In the genomic region with DNA sequence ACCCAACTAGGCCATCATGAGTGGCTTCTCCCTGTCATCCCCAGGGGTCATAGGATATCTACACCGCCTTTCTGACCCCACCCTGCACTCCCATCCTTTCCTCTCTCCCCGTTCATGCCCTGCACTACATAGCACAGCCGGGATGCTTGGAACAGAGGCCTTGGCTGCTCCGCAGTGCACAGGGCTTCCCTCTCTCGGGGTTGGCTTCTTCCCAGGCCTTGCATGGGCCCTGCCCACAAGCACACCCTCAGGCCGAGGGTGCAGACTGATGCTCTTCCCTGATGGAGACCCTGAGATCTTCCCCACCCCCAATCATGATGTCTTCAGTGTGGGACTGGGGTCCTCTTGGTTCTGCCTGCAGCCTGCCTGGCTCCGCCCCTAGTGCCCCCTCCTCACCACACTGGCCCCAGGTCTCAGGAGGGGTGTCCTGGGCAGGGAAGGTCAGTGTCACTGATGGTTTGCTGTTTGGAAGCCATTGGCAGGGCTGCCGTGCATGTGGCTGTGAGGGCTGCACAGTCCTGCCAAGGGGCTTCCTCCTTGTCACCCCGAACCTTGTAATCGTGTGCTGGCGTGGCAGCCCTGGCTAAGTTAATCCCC, we compare ENCODE assay signal across 9 cellular contexts. TPM values are rescaled to one million over a fixed set of nuclear protein-coding genes. Genes with fewer than 3 reads are reported as not detected.
DNase-seq lines count a peak whose midpoint lies in the region; TF ChIP-seq lines count a peak whose summit lies in the region.
"Had no signal": no experiment of that assay in that cellular context is flagged by ENCODE, and none has a peak within 500 bp of the region (broad histone marks: within the 10 kb centered on the region; RNA-seq: fewer than 3 reads in every experiment).

No MANE protein-coding gene starts in this region.

- TF ChIP-seq POLR2A in uterus (IDR thresholded peaks at IDR 0.05), result no peak

- peak overlapping the region; percentile 23 for H2BK120ac ChIP-seq in trophoblast cell (ENCODE audit: insufficient read depth, low read length, poor library complexity)

- peak overlapping the region; percentile 90 for H3K14ac ChIP-seq in trophoblast cell (ENCODE audit: low read length)

- H3K9me3 ChIP-seq in ascending aorta (no peaks in the 10 kb centered on the region), trophoblast cell (ENCODE audit: insufficient read depth, low read depth, low read length) (no peaks in the 10 kb centered on the region), uterus (no peaks in the 10 kb centered on the region)

- no peak overlapping the region for H3K23ac ChIP-seq in trophoblast cell (ENCODE audit: low read length)

- H3K4me3 ChIP-seq in ascending aorta (peak overlapping the region in 1 of 2 donors; percentile 3), fibroblast of the aortic adventitia (ENCODE audit: low read depth, low read length) (no peak overlapping the region), trophoblast cell (ENCODE audit: low read depth, low read length) (no peak overlapping the region), uterus (no peak overlapping the region)

- DNase-seq in ascending aorta (ENCODE audit: low spot score in 2 of 2) (no peak), fibroblast of the aortic adventitia (ENCODE audit: low read depth) (peak; percentile 69), trophoblast cell (no peak), uterus (peak in 1 of 2 donors; percentile 62), GM19238 (ENCODE audit: insufficient read length, low spot score) (no peak)
- DNase-seq in activated CD4-positive, CD25-positive, alpha-beta regulatory T cell treated with anti-CD3 and anti-CD28 coated beads, Interleukin-2, amount 50 U/mL, for 72 hours, result no peak
- no peak for DNase-seq in effector CD4-positive, alpha-beta T cell
- DNase-seq: activated CD4-positive, alpha-beta memory T cell treated with anti-CD3 and anti-CD28 coated beads for 36 hours; DMS53 had no signal

- H3K4ac ChIP-seq in trophoblast cell (ENCODE audit: low read depth, low read length), result no peak overlapping the region

- WGBS in trophoblast cell (ENCODE audit: extremely low coverage, insufficient coverage, insufficient read length), result no CpG with 5 or more reads among the region's 11 CpGs

- no peak for TF ChIP-seq CTCF in ascending aorta (IDR thresholded peaks at IDR 0.05)
- TF ChIP-seq CTCF in fibroblast of the aortic adventitia (IDR thresholded peaks at IDR 0.05; ENCODE audit: insufficient read depth, low read length), result no peak
- TF ChIP-seq CTCF in uterus (IDR thresholded peaks at IDR 0.05), result no peak

- H3K79me2 ChIP-seq in trophoblast cell (ENCODE audit: control insufficient read depth, insufficient read depth, low read length, poor library complexity), result peaks cover 3% of the 10 kb centered on the region

- intact Hi-C loops in ascending aorta (cut with DNase I), result loop anchor here (2.0 kb wide), 1 partner anchor 63 kb away; the partner anchor contains the start of gene ATP6V0A1
- intact Hi-C loops in uterus (cut with DNase I; ENCODE audit: low total_unique reads), result no loop called here

- no peak overlapping the region for H3K9ac ChIP-seq in trophoblast cell (ENCODE audit: low read length)

- peak overlapping the region; percentile 32 for H3K18ac ChIP-seq in trophoblast cell (ENCODE audit: low read length)

- H3K4me1 ChIP-seq in ascending aorta (peaks cover 62 to 89% of the 10 kb centered on the region in 2 donors), trophoblast cell (ENCODE audit: control insufficient read depth in 1 of 2, insufficient read depth in 2 of 2, low read length in 2 of 2) (peaks cover 46 to 47% of the 10 kb centered on the region in 2 experiments), uterus (peaks cover 56 to 60% of the 10 kb centered on the region in 2 donors)

- H2AK5ac ChIP-seq in trophoblast cell (ENCODE audit: low read length), result peak overlapping the region; percentile 97

- peaks cover 34% of the 10 kb centered on the region for H3K79me1 ChIP-seq in trophoblast cell (ENCODE audit: low read length)

- no peak overlapping the region for H2AFZ ChIP-seq in trophoblast cell (ENCODE audit: insufficient read depth, low read length, poor library complexity)

- no peak overlapping the region for H4K12ac ChIP-seq in trophoblast cell (ENCODE audit: low read depth, low read length)

- peak overlapping the region; percentile 94 for H2BK12ac ChIP-seq in trophoblast cell (ENCODE audit: low read length)

- no peaks in the 10 kb centered on the region for H3K27me3 ChIP-seq in ascending aorta
- no peaks in the 10 kb centered on the region for H3K27me3 ChIP-seq in trophoblast cell (ENCODE audit: insufficient read depth, low read length)
- H3K27me3 ChIP-seq in uterus, result no peaks in the 10 kb centered on the region

- H4K91ac ChIP-seq in trophoblast cell (ENCODE audit: low read depth, low read length), result peak overlapping the region; percentile 87

- H2BK5ac ChIP-seq in trophoblast cell (ENCODE audit: low read depth, low read length, poor library complexity), result peak overlapping the region; percentile 2

- peak overlapping the region; percentile 7 for H4K8ac ChIP-seq in trophoblast cell (ENCODE audit: low read depth, low read length)

- H3K36me3 ChIP-seq in ascending aorta, result peaks cover 0 to 4% of the 10 kb centered on the region in 2 donors
- peaks cover 13 to 17% of the 10 kb centered on the region in 2 experiments for H3K36me3 ChIP-seq in trophoblast cell (ENCODE audit: control insufficient read depth in 1 of 2, insufficient read depth in 2 of 2, low read length in 2 of 2)
- H3K36me3 ChIP-seq in uterus, result no peaks in the 10 kb centered on the region

- no peak overlapping the region for H3K4me2 ChIP-seq in trophoblast cell (ENCODE audit: low read length)

- H3K27ac ChIP-seq in ascending aorta (peak overlapping the region; percentile 96 to 97), trophoblast cell (ENCODE audit: low read depth, low read length) (peak overlapping the region; percentile 92), uterus (peak overlapping the region; percentile 95 to 99)

RNA-seq across cellular contexts. Expression of gene NAGLU, which starts 14.3 kb away (rescaled TPM):
- total RNA-seq in ascending aorta (94.7 TPM), fibroblast of the aortic adventitia (ENCODE audit: low replicate concordance) (28.9 and 41.8 TPM in 2 replicates), uterus (10 to 100 TPM in 3 of 4 donors, 1 to 10 TPM in 1; 8.7 to 33.5 (median 25.6) TPM)
- 10.2 and 11.6 TPM in 2 replicates for polyA plus RNA-seq in trophoblast cell (2013)

RNA-seq across cellular contexts. Expression of gene HSD17B1, which starts 31.0 kb away (rescaled TPM):
- total RNA-seq in ascending aorta, result not detected
- 0.99 and 4.7 TPM in 2 replicates for total RNA-seq in fibroblast of the aortic adventitia (ENCODE audit: low replicate concordance)
- 41.8 and 44.5 TPM in 2 replicates for polyA plus RNA-seq in trophoblast cell (2013)
- total RNA-seq in uterus, result 1 to 10 TPM in 1 of 4 donors, under 1 TPM in 1, not detected in 2; 0.35 to 3.1 TPM

RNA-seq across cellular contexts. Expression of gene COASY, which starts 40.2 kb away (rescaled TPM):
- total RNA-seq in ascending aorta (10.9 TPM), fibroblast of the aortic adventitia (ENCODE audit: low replicate concordance) (11.0 and 19.1 TPM in 2 replicates), uterus (10 to 100 TPM in 3 of 4 donors, 1 to 10 TPM in 1; 2.6 to 42.6 (median 16.1) TPM)
- polyA plus RNA-seq in trophoblast cell (2013), result 136 and 137 TPM in 2 replicates

RNA-seq across cellular contexts. Expression of gene MLX, which starts 45.1 kb away (rescaled TPM):
- total RNA-seq in ascending aorta (15.8 TPM), fibroblast of the aortic adventitia (ENCODE audit: low replicate concordance) (10.5 and 41.8 TPM in 2 replicates), uterus (10 to 100 TPM in 3 of 4 donors, 1 to 10 TPM in 1; 6.9 to 50.0 (median 35.1) TPM)
- 37.8 and 38.0 TPM in 2 replicates for polyA plus RNA-seq in trophoblast cell (2013)

RNA-seq across cellular contexts. Expression of gene PSMC3IP, which starts 55.8 kb away (rescaled TPM):
- total RNA-seq in ascending aorta, result 2.9 TPM
- 0.49 and 18.3 TPM in 2 replicates for total RNA-seq in fibroblast of the aortic adventitia (ENCODE audit: low replicate concordance)
- polyA plus RNA-seq in trophoblast cell (2013), result 15.2 and 16.2 TPM in 2 replicates
- total RNA-seq in uterus, result 10 to 100 TPM in 1 of 4 donors, 1 to 10 TPM in 3; 2.8 to 16.5 (median 5.0) TPM
